1 cellular context compared by ENCODE assay signal in the genomic region with DNA sequence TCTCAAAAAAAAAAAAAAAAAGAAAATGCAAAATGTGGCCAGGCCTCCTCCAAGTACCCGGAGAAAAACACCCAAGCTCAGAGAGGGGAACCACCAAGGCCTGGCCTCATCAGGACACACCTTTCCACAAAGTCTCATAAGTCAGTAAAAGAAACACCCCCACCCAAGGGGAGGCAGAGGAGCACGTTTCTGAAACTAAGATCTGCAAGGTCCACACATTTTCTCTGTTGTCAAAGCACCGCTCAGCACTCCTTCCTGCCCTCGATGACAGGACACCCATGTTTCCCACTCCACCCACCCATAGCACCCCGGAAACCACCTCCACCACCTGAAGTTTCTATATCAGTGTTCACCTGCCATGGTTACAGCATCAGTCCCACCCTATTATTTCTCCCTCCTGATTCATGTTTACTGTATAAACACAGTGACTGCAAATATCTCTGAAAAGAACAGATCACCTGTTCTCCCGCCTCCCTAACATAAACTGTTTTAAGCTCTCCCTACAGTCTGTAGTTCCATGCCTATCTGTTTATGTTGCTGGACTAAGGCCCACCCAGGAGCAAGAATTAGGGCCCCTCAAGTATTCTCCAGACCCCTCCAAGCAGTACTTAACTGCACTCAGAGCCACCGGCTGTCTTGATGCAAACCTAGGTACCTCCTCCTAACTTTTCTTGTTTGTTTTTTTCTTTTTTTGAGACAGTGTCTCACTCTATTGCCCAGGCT.
TF ChIP-seq lines count a peak whose summit lies in the region.

No MANE protein-coding gene starts in this region.

TF ChIP-seq in GM23338, 12 proteins besides CTCF, POLR2A, EP300 and RAD21 (continued from another document):
- TF ChIP-seq, protein P1, sequence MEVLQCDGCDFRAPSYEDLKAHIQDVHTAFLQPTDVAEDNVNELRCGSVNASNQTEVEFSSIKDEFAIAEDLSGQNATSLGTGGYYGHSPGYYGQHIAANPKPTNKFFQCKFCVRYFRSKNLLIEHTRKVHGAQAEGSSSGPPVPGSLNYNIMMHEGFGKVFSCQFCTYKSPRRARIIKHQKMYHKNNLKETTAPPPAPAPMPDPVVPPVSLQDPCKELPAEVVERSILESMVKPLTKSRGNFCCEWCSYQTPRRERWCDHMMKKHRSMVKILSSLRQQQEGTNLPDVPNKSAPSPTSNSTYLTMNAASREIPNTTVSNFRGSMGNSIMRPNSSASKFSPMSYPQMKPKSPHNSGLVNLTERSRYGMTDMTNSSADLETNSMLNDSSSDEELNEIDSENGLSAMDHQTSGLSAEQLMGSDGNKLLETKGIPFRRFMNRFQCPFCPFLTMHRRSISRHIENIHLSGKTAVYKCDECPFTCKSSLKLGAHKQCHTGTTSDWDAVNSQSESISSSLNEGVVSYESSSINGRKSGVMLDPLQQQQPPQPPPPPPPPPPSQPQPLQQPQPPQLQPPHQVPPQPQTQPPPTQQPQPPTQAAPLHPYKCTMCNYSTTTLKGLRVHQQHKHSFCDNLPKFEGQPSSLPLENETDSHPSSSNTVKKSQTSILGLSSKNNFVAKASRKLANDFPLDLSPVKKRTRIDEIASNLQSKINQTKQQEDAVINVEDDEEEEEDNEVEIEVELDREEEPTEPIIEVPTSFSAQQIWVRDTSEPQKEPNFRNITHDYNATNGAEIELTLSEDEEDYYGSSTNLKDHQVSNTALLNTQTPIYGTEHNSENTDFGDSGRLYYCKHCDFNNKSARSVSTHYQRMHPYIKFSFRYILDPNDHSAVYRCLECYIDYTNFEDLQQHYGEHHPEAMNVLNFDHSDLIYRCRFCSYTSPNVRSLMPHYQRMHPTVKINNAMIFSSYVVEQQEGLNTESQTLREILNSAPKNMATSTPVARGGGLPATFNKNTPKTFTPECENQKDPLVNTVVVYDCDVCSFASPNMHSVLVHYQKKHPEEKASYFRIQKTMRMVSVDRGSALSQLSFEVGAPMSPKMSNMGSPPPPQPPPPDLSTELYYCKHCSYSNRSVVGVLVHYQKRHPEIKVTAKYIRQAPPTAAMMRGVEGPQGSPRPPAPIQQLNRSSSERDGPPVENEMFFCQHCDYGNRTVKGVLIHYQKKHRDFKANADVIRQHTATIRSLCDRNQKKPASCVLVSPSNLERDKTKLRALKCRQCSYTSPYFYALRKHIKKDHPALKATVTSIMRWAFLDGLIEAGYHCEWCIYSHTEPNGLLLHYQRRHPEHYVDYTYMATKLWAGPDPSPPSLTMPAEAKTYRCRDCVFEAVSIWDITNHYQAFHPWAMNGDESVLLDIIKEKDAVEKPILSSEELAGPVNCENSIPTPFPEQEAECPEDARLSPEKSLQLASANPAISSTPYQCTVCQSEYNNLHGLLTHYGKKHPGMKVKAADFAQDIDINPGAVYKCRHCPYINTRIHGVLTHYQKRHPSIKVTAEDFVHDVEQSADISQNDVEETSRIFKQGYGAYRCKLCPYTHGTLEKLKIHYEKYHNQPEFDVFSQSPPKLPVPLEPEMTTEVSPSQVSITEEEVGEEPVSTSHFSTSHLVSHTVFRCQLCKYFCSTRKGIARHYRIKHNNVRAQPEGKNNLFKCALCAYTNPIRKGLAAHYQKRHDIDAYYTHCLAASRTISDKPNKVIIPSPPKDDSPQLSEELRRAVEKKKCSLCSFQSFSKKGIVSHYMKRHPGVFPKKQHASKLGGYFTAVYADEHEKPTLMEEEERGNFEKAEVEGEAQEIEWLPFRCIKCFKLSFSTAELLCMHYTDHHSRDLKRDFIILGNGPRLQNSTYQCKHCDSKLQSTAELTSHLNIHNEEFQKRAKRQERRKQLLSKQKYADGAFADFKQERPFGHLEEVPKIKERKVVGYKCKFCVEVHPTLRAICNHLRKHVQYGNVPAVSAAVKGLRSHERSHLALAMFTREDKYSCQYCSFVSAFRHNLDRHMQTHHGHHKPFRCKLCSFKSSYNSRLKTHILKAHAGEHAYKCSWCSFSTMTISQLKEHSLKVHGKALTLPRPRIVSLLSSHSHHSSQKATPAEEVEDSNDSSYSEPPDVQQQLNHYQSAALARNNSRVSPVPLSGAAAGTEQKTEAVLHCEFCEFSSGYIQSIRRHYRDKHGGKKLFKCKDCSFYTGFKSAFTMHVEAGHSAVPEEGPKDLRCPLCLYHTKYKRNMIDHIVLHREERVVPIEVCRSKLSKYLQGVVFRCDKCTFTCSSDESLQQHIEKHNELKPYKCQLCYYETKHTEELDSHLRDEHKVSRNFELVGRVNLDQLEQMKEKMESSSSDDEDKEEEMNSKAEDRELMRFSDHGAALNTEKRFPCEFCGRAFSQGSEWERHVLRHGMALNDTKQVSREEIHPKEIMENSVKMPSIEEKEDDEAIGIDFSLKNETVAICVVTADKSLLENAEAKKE (CRISPR knock-in tag; IDR thresholded peaks at IDR 0.05): no peak
TF ChIP-seq in GM23338: peak in this region for 0.
